8 cellular contexts compared by ENCODE assay signal in the genomic region with DNA sequence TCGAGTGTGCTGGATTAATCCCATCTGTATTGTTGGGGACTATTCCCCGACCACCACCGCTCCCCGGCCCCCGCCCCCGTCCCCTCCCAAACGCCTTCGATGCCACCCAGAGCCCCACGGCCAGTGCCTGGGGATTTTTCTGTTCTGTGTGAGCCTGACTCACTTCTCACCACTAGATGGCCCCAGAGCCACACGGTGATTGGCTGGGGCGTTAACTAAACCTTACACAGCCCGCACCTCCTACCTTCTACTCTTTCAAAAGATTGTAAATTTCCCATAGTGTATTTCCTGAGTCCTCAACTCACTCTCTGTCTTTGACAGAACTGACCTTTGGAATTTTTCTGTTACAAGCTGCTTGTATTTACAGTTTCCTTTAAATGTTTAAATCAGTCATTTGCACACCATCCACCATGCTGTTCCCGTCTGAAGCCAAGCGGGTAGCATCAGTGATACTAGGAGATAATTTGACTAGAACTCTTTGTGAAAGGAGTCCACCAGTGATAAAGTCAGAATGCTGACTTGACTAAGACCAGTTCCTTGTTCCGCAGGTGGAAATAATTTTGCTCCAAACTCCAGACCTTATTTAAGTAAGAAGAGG.
DNase-seq lines count a peak whose midpoint lies in the region; ATAC-seq lines count a peak whose summit lies in the region.

No MANE protein-coding gene starts in this region.

- no peaks in the 10 kb centered on the region for H3K36me3 ChIP-seq in BLaER1

- peak overlapping the region; percentile 30; the same call in 1 of the 2 replicates for H3K4me2 ChIP-seq in BLaER1

- peaks cover 8% of the 10 kb centered on the region for H3K4me1 ChIP-seq in BLaER1

- H3K27ac ChIP-seq in BLaER1 = no peak overlapping the region

- H4K20me1 ChIP-seq in BLaER1 = no peaks in the 10 kb centered on the region

- peak; percentile 98 to 100 for ATAC-seq in activated CD4-positive, CD25-positive, alpha-beta regulatory T cell treated with anti-CD3 and anti-CD28 coated beads, Interleukin-2, amount 50 U/mL, for 24 hours
- no peak for ATAC-seq in GM18520 (IDR thresholded peaks at IDR 0.05; ENCODE audit: unreplicated experiment)

- peak; percentile 51 for DNase-seq in HCEC 1CT
- DNase-seq in NCI-H226 = peak; percentile 63
- DNase-seq in central memory CD4-positive, alpha-beta T cell = peak; percentile 70
- peak; percentile 93 for DNase-seq in left kidney (ENCODE audit: low read depth, low spot score)
- peak; percentile 81 for DNase-seq in stimulated activated CD4-positive, alpha-beta T cell treated with anti-CD3 and anti-CD28 coated beads, Interleukin-4, amount 100 ng/mL, for 24 hours

- H3K4me3 ChIP-seq in BLaER1 = no peak overlapping the region

- H3K9ac ChIP-seq in BLaER1 = no peak overlapping the region

- no peaks in the 10 kb centered on the region for H3K27me3 ChIP-seq in BLaER1

- H3K9me3 ChIP-seq in BLaER1 = no peaks in the 10 kb centered on the region
